ENCODE assay signal across 1 cellular context in genomic region chrX:130393451-130394074, GRCh38.
TF ChIP-seq lines count a peak whose summit lies in the region.

No MANE protein-coding gene starts in this region.

TF ChIP-seq in HCT116, 20 proteins besides CTCF, POLR2A, EP300 and RAD21 (continued from another document):
- TF ChIP-seq ZBTB33 (IDR thresholded peaks at IDR 0.05; ENCODE audit: extremely low read depth, insufficient replicate concordance, low read length) (no peak), ATF3 (IDR thresholded peaks at IDR 0.05) (no peak), CBX3 (IDR thresholded peaks at IDR 0.05; ENCODE audit: low read depth) (no peak), TCF7L2 (IDR thresholded peaks at IDR 0.05; ENCODE audit: borderline replicate concordance, extremely low read depth, insufficient read depth, insufficient read length) (no peak), REST (IDR thresholded peaks at IDR 0.05; ENCODE audit: low read depth) (no peak), EZH2 (IDR thresholded peaks at IDR 0.05) (no peak), SIN3A (IDR thresholded peaks at IDR 0.05; ENCODE audit: low read depth) (no peak), ELF1 (IDR thresholded peaks at IDR 0.05; ENCODE audit: borderline replicate concordance, low read depth) (no peak), SP1 (IDR thresholded peaks at IDR 0.05; ENCODE audit: low read depth) (no peak)
TF ChIP-seq in HCT116: peak in this region for 0.
